Comparison of ENCODE assay signal across 10 cellular contexts in genomic region chr9:73093740-73094379, GRCh38. TPM values are rescaled to one million over a fixed set of nuclear protein-coding genes. Genes with fewer than 3 reads are reported as not detected.
DNase-seq lines count a peak whose midpoint lies in the region; ATAC-seq and TF ChIP-seq lines count a peak whose summit lies in the region.
"Had no signal": no experiment of that assay in that cellular context is flagged by ENCODE, and none has a peak within 500 bp of the region (broad histone marks: within the 10 kb centered on the region; RNA-seq: fewer than 3 reads in every experiment).

No MANE protein-coding gene starts in this region.

- intact Hi-C loops in activated CD4-positive, alpha-beta memory T cell treated with anti-CD3 and anti-CD28 coated beads for 36 hours (cut with micrococcal nuclease) = no loop called here

- H3K36me3 ChIP-seq in SK-N-MC (ENCODE audit: insufficient read depth, low read length) (no peaks in the 10 kb centered on the region), subcutaneous abdominal adipose tissue (ENCODE audit: control insufficient read depth in 5 of 5, insufficient read depth in 5 of 5, low read length in 5 of 5) (no peaks in the 10 kb centered on the region)

- peak overlapping the region; percentile 44 for H3K4me3 Mint-ChIP-seq in activated CD4-positive, alpha-beta memory T cell treated with anti-CD3 and anti-CD28 coated beads for 36 hours
- no peak overlapping the region for H3K4me3 Mint-ChIP-seq in activated CD4-positive, alpha-beta memory T cell treated with anti-CD3 and anti-CD28 coated beads, Interleukin-2, amount 10 ng/mL, durations not matched to agents 7 days and 5 days
- H3K4me3 Mint-ChIP-seq: neural crest cell had no signal

- no peaks in the 10 kb centered on the region for H3K27me3 ChIP-seq in subcutaneous abdominal adipose tissue (ENCODE audit: control insufficient read depth in 5 of 5, insufficient read depth in 4 of 5, low read length in 5 of 5)

- peaks cover 0 to 16% (median 0%) of the 10 kb centered on the region in 5 donors for H3K4me1 ChIP-seq in subcutaneous abdominal adipose tissue (ENCODE audit: control insufficient read depth in 5 of 5, insufficient read depth in 5 of 5, low read length in 5 of 5)

- H3K9me3 Mint-ChIP-seq in activated CD4-positive, alpha-beta memory T cell treated with anti-CD3 and anti-CD28 coated beads for 36 hours = no peaks in the 10 kb centered on the region
- no peaks in the 10 kb centered on the region for H3K9me3 Mint-ChIP-seq in activated CD4-positive, alpha-beta memory T cell treated with anti-CD3 and anti-CD28 coated beads, Interleukin-2, amount 10 ng/mL, durations not matched to agents 7 days and 5 days
- H3K9me3 Mint-ChIP-seq: neural crest cell had no signal

- H3K27ac ChIP-seq in SK-N-MC (no peak overlapping the region), subcutaneous abdominal adipose tissue (ENCODE audit: low read depth, low read length) (peak overlapping the region; percentile 26)

- peak overlapping the region; percentile 64 for H3K4me3 ChIP-seq in SK-N-MC
- no peak overlapping the region for H3K4me3 ChIP-seq in fibroblast of mammary gland (ENCODE audit: control insufficient read depth, low read depth, low read length)
- peak overlapping the region; percentile 36 to 59 (median 46) for H3K4me3 ChIP-seq in subcutaneous abdominal adipose tissue (ENCODE audit: low read depth in 1 of 5, low read length in 5 of 5)

- no peak overlapping the region for H3K27ac Mint-ChIP-seq in activated CD4-positive, alpha-beta memory T cell treated with anti-CD3 and anti-CD28 coated beads for 36 hours
- H3K27ac Mint-ChIP-seq in activated CD4-positive, alpha-beta memory T cell treated with anti-CD3 and anti-CD28 coated beads, Interleukin-2, amount 10 ng/mL, durations not matched to agents 7 days and 5 days = no peak overlapping the region

- no peak for DNase-seq in activated CD4-positive, alpha-beta memory T cell treated with anti-CD3 and anti-CD28 coated beads for 36 hours
- no peak for DNase-seq in activated CD4-positive, alpha-beta memory T cell treated with anti-CD3 and anti-CD28 coated beads, Interleukin-2, amount 10 ng/mL, durations not matched to agents 7 days and 5 days
- DNase-seq in SK-N-MC (ENCODE audit: low read depth, low spot score) (no peak), fibroblast of mammary gland (ENCODE audit: low read depth) (peak; percentile 37)
- DNase-seq: NCI-H345 had no signal

- no peak for ATAC-seq in GM21515 (IDR thresholded peaks at IDR 0.05; ENCODE audit: unreplicated experiment)
- ATAC-seq in GM21526 (IDR thresholded peaks at IDR 0.05; ENCODE audit: low FRiP score, unreplicated experiment) = no peak
- no peak for ATAC-seq in GM19023 (IDR thresholded peaks at IDR 0.05; ENCODE audit: unreplicated experiment)

- no peak for TF ChIP-seq CTCF in fibroblast of mammary gland (conservative IDR thresholded peaks at IDR 0.05; ENCODE audit: control insufficient read depth, insufficient read depth, low read depth, low read length)

- H3K9ac ChIP-seq in SK-N-MC (ENCODE audit: insufficient read length) (peak overlapping the region; percentile 46), subcutaneous abdominal adipose tissue (ENCODE audit: low read length in 5 of 5) (peak overlapping the region in 4 of 5 donors; percentile 8 to 62 (median 34))

- POLR2A ChIA-PET in activated CD4-positive, alpha-beta memory T cell treated with anti-CD3 and anti-CD28 coated beads for 36 hours (lab: Charles Lee) = no interaction called here
- POLR2A ChIA-PET in activated CD4-positive, alpha-beta memory T cell treated with anti-CD3 and anti-CD28 coated beads, Interleukin-2, amount 10 ng/mL, durations not matched to agents 7 days and 5 days (lab: Charles Lee) = no interaction called here

- no peaks in the 10 kb centered on the region for H3K9me3 ChIP-seq in SK-N-MC (ENCODE audit: low read depth, low read length)
- no peaks in the 10 kb centered on the region for H3K9me3 ChIP-seq in subcutaneous abdominal adipose tissue (ENCODE audit: control insufficient read depth in 5 of 5, low read length in 5 of 5)

- H3K27me3 Mint-ChIP-seq in activated CD4-positive, alpha-beta memory T cell treated with anti-CD3 and anti-CD28 coated beads for 36 hours = peaks cover 5% of the 10 kb centered on the region
- H3K27me3 Mint-ChIP-seq in activated CD4-positive, alpha-beta memory T cell treated with anti-CD3 and anti-CD28 coated beads, Interleukin-2, amount 10 ng/mL, durations not matched to agents 7 days and 5 days = peaks cover 2% of the 10 kb centered on the region

- CTCF ChIA-PET in activated CD4-positive, alpha-beta memory T cell treated with anti-CD3 and anti-CD28 coated beads for 36 hours (lab: Charles Lee) = interaction anchor here (0.6 to 0.9 kb wide), 2 partner anchors 14 to 89 kb away, joined by 3 to 4 read pairs; no protein-coding TSS in a partner anchor
- CTCF ChIA-PET in activated CD4-positive, alpha-beta memory T cell treated with anti-CD3 and anti-CD28 coated beads, Interleukin-2, amount 10 ng/mL, durations not matched to agents 7 days and 5 days (lab: Charles Lee) = no interaction called here

- H3K36me3 Mint-ChIP-seq in activated CD4-positive, alpha-beta memory T cell treated with anti-CD3 and anti-CD28 coated beads for 36 hours = no peaks in the 10 kb centered on the region
- H3K36me3 Mint-ChIP-seq in activated CD4-positive, alpha-beta memory T cell treated with anti-CD3 and anti-CD28 coated beads, Interleukin-2, amount 10 ng/mL, durations not matched to agents 7 days and 5 days (ENCODE audit: low read depth) = no peaks in the 10 kb centered on the region

- peaks cover 3% of the 10 kb centered on the region for H3K4me1 Mint-ChIP-seq in activated CD4-positive, alpha-beta memory T cell treated with anti-CD3 and anti-CD28 coated beads for 36 hours (ENCODE audit: low read depth)
- peaks cover 3% of the 10 kb centered on the region for H3K4me1 Mint-ChIP-seq in activated CD4-positive, alpha-beta memory T cell treated with anti-CD3 and anti-CD28 coated beads, Interleukin-2, amount 10 ng/mL, durations not matched to agents 7 days and 5 days
- H3K4me1 Mint-ChIP-seq: neural crest cell had no signal

RNA-seq across cellular contexts. Expression of gene ANXA1, which starts 57.8 kb away (rescaled TPM):
- 10 to 100 TPM; 67.7 to 67.9 TPM for total RNA-seq in activated CD4-positive, alpha-beta memory T cell treated with anti-CD3 and anti-CD28 coated beads for 36 hours
- total RNA-seq in activated CD4-positive, alpha-beta memory T cell treated with anti-CD3 and anti-CD28 coated beads, Interleukin-2, amount 10 ng/mL, durations not matched to agents 7 days and 5 days = 100 to 1,000 TPM; 204 TPM
